ENCODE assay signal across 8 cellular contexts in genomic region chr1:203273869-203274602, GRCh38. TPM values are rescaled to one million over a fixed set of nuclear protein-coding genes. Genes with fewer than 3 reads are reported as not detected.
DNase-seq lines count a peak whose midpoint lies in the region; ATAC-seq and TF ChIP-seq lines count a peak whose summit lies in the region.

No MANE protein-coding gene starts in this region.

- H3K36me3 Mint-ChIP-seq in CD8-positive, alpha-beta memory T cell = no peaks in the 10 kb centered on the region
- no peaks in the 10 kb centered on the region for H3K36me3 Mint-ChIP-seq in Caco-2 (ENCODE audit: insufficient read depth, unreplicated experiment)

- peaks cover 69% of the 10 kb centered on the region for H3K4me1 ChIP-seq in CD8-positive, alpha-beta memory T cell (ENCODE audit: insufficient read depth, low read length)
- peaks cover 11 to 44% of the 10 kb centered on the region in 2 donors for H3K4me1 ChIP-seq in adrenal gland (replicated peaks in 1 of 2)
- H3K4me1 ChIP-seq in mononuclear cell (ENCODE audit: insufficient read depth, low read length) = peaks cover 76% of the 10 kb centered on the region
- H3K4me1 ChIP-seq in Caco-2 = peaks cover 19% of the 10 kb centered on the region

- DNase-seq in CD8-positive, alpha-beta memory T cell = no peak
- DNase-seq in adrenal gland (peak in 5 of 7 donors; percentile 51 to 61 (median 56)), Caco-2 (no peak), kidney glomerular epithelial cell (lab: John Stamatoyannopoulos, UW) (no peak)
- DNase-seq in central memory CD4-positive, alpha-beta T cell = no peak

- peak overlapping the region in 2 of 7 donors; percentile 60 to 74 for H3K4me3 Mint-ChIP-seq in CD8-positive, alpha-beta memory T cell
- no peak overlapping the region for H3K4me3 Mint-ChIP-seq in Caco-2 (ENCODE audit: unreplicated experiment)

- TF ChIP-seq POLR2A in adrenal gland (IDR thresholded peaks at IDR 0.05) = peak in 1 of 2 donors; percentile 5

- H3K27me3 Mint-ChIP-seq in CD8-positive, alpha-beta memory T cell = no peaks in the 10 kb centered on the region
- H3K27me3 Mint-ChIP-seq in Caco-2 (ENCODE audit: insufficient read depth, unreplicated experiment) = no peaks in the 10 kb centered on the region

- H3K27me3 ChIP-seq in CD8-positive, alpha-beta memory T cell (ENCODE audit: insufficient read depth, low read length, poor library complexity, severe bottlenecking) = no peaks in the 10 kb centered on the region
- no peaks in the 10 kb centered on the region for H3K27me3 ChIP-seq in adrenal gland
- no peaks in the 10 kb centered on the region for H3K27me3 ChIP-seq in mononuclear cell (ENCODE audit: insufficient read depth, low read length)
- H3K27me3 ChIP-seq in Caco-2 (replicated peaks; ENCODE audit: control insufficient read depth, insufficient read depth, low read length) = no peaks in the 10 kb centered on the region

- no peaks in the 10 kb centered on the region for H3K9me3 Mint-ChIP-seq in CD8-positive, alpha-beta memory T cell
- H3K9me3 Mint-ChIP-seq in Caco-2 (ENCODE audit: unreplicated experiment) = no peaks in the 10 kb centered on the region

- CTCF ChIA-PET in CD8-positive, alpha-beta memory T cell (lab: Charles Lee) = interaction anchor here (0.7 to 30.7 kb wide), 7 partner anchors 15 to 66 kb away, joined by 3 to 775 read pairs (median 7); no protein-coding TSS in a partner anchor
- CTCF ChIA-PET in Caco-2 (lab: Charles Lee) = interaction anchor here (0.6 kb wide), 1 partner anchor 16 kb away, joined by 4 read pairs; no protein-coding TSS in a partner anchor

- no TSS peak for BruUV-seq in Caco-2 (replicated peaks; lab: Mats Ljungman, UMichigan)

- POLR2A ChIA-PET in CD8-positive, alpha-beta memory T cell (lab: Charles Lee) = interaction anchor here (0.9 kb wide), 1 partner anchor 62 kb away, joined by 6 read pairs; no protein-coding TSS in a partner anchor
- POLR2A ChIA-PET in Caco-2 (lab: Charles Lee) = no interaction called here

- H3K4me1 Mint-ChIP-seq in CD8-positive, alpha-beta memory T cell = peaks cover 38 to 61% (median 47%) of the 10 kb centered on the region in 3 donors
- peaks cover 10% of the 10 kb centered on the region for H3K4me1 Mint-ChIP-seq in Caco-2 (ENCODE audit: low read depth, unreplicated experiment)

- H3K27ac ChIP-seq in CD8-positive, alpha-beta memory T cell (ENCODE audit: low read depth, low read length) = no peak overlapping the region
- H3K27ac ChIP-seq in adrenal gland = peak overlapping the region in 4 of 5 donors; percentile 28 to 85 (median 65)

- WGBS in adrenal gland, 4 donors = 80 to 91% (median 84%) methylated on average over 11 to 12 of the region's 12 CpGs

- peak overlapping the region; percentile 17 for H3K4me3 ChIP-seq in CD8-positive, alpha-beta memory T cell (ENCODE audit: low read length)
- H3K4me3 ChIP-seq in adrenal gland (peak overlapping the region in 1 of 4 donors; percentile 25), mononuclear cell (ENCODE audit: low read length) (peak overlapping the region; percentile 40), Caco-2 (ENCODE audit: low read depth, low read length) (no peak overlapping the region)

- H3K27ac Mint-ChIP-seq in CD8-positive, alpha-beta memory T cell = peak overlapping the region in 6 of 8 donors; percentile 66 to 93 (median 79)
- no peak overlapping the region for H3K27ac Mint-ChIP-seq in Caco-2 (ENCODE audit: unreplicated experiment)

- TF ChIP-seq CTCF in adrenal gland (IDR thresholded peaks at IDR 0.05) (no peak), Caco-2 (IDR thresholded peaks at IDR 0.05; ENCODE audit: insufficient read depth in 1 of 2, low read depth in 1 of 2, low read length in 1 of 2, severe bottlenecking in 1 of 2, unreplicated experiment in 1 of 2) (no peak)

- no peaks in the 10 kb centered on the region for H3K9me3 ChIP-seq in CD8-positive, alpha-beta memory T cell (ENCODE audit: low read length)
- H3K9me3 ChIP-seq in adrenal gland (replicated peaks in 1 of 3) (no peaks in the 10 kb centered on the region), mononuclear cell (ENCODE audit: low read depth, low read length) (no peaks in the 10 kb centered on the region), Caco-2 (no peaks in the 10 kb centered on the region)

- no peaks in the 10 kb centered on the region for H3K36me3 ChIP-seq in CD8-positive, alpha-beta memory T cell (ENCODE audit: insufficient read depth, low read length)
- no peaks in the 10 kb centered on the region for H3K36me3 ChIP-seq in adrenal gland (replicated peaks in 1 of 2)
- H3K36me3 ChIP-seq in Caco-2 (ENCODE audit: control insufficient read depth, insufficient read depth, low read length) = no peaks in the 10 kb centered on the region

- ATAC-seq in HG03045 (IDR thresholded peaks at IDR 0.05; ENCODE audit: unreplicated experiment) = peak; percentile 27
- no peak for ATAC-seq in GM21367 (IDR thresholded peaks at IDR 0.05; ENCODE audit: unreplicated experiment)

- intact Hi-C loops in adrenal gland (cut with DNase I) (loop anchor here (5.0 to 10.0 kb wide), 4 partner anchors 63 to 213 kb away; no protein-coding TSS in a partner anchor), Caco-2 (cut with micrococcal nuclease; ENCODE audit: unreplicated experiment) (loop anchor here (1.0 to 5.0 kb wide), 6 partner anchors 16 to 213 kb away; partner anchors contain the start of gene BTG2)

RNA-seq across cellular contexts. Expression of gene BTG2, which starts 31.3 kb away (rescaled TPM):
- total RNA-seq in CD8-positive, alpha-beta memory T cell = 100 to 1,000 TPM in 1 of 2 experiments, 10 to 100 TPM in 1; 97.8 to 102 TPM
- 138 TPM for polyA plus RNA-seq in CD8-positive, alpha-beta memory T cell
- total RNA-seq in adrenal gland (100 to 1,000 TPM in 2 of 8 donors, 10 to 100 TPM in 6; 11.4 to 175 (median 52.5) TPM), mononuclear cell (842 TPM), Caco-2 (2022) (21.2 and 21.6 TPM in 2 replicates)
- 10 to 100 TPM; 16.6 to 58.8 (median 24.0) TPM for polyA plus RNA-seq in adrenal gland

RNA-seq across cellular contexts. Expression of gene CHIT1, which starts 44.6 kb away (rescaled TPM):
- total RNA-seq in CD8-positive, alpha-beta memory T cell = under 1 TPM in 1 of 2 experiments, not detected in 1; 0.07 TPM
- not detected for polyA plus RNA-seq in CD8-positive, alpha-beta memory T cell
- total RNA-seq in adrenal gland = 1 to 10 TPM in 1 of 8 donors, under 1 TPM in 6, not detected in 1; 0.14 to 1.9 (median 0.51) TPM
- 1 to 10 TPM in 2 of 3 donors, under 1 TPM in 1; 0.13 to 6.5 (median 1.1) TPM for polyA plus RNA-seq in adrenal gland
- 0.42 TPM for total RNA-seq in mononuclear cell
- total RNA-seq in Caco-2 (2022) = not detected in 2 replicates

Comparison
In these comparisons a context has a peak if more than half of its experiments do, and no peak if none do; other contexts are left out.
1. DNase-seq: peak in adrenal gland (5 of 7); none in CD8-positive, alpha-beta memory T cell (0 of 5), Caco-2 (0 of 2), kidney glomerular epithelial cell (single experiment) and central memory CD4-positive, alpha-beta T cell (single experiment).